In the genomic region with DNA sequence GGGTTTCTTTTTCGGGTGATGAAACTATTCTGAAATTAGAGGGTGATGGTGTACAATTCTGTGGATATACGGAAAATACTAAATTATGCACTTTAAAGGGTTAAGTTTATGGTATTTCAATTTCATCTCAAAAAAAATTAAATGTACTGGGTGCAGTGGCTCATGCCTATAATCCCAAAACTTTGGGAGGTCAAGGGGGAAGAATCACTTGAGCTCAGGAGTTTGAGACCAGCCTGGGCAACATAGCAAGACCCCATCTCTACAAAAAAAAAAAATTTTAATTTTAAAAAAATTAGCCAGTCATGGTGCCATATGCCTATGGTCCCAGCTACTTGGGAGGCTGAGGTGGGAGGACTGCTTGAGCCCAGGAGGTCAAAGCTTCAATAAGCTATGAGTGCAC, we compare ENCODE assay signal across 8 cellular contexts.
"Had no signal": no experiment of that assay in that cellular context is flagged by ENCODE, and none has a peak within 500 bp of the region (broad histone marks: within the 10 kb centered on the region; RNA-seq: fewer than 3 reads in every experiment).

No MANE protein-coding gene starts in this region.

- H3K27ac Mint-ChIP-seq: IgD-negative memory B cell had no signal

- DNase-seq: GM23248, GOT3, H7, KG1 had no signal

- ATAC-seq: HCT116 had no signal

- H3K4me3 ChIP-seq: GM23248, HAP-1 had no signal

- H3K9ac ChIP-seq: GM23248 had no signal

- H3K27ac ChIP-seq: GM23248 had no signal

- H3K27me3 Mint-ChIP-seq: IgD-negative memory B cell had no signal

- FAIRE-seq: HTR-8/SVneo had no signal

- H2AFZ ChIP-seq: GM23248 had no signal

- H3K36me3 ChIP-seq: HAP-1 had no signal
